ENCODE assay signal across 16 cellular contexts in the genomic region with DNA sequence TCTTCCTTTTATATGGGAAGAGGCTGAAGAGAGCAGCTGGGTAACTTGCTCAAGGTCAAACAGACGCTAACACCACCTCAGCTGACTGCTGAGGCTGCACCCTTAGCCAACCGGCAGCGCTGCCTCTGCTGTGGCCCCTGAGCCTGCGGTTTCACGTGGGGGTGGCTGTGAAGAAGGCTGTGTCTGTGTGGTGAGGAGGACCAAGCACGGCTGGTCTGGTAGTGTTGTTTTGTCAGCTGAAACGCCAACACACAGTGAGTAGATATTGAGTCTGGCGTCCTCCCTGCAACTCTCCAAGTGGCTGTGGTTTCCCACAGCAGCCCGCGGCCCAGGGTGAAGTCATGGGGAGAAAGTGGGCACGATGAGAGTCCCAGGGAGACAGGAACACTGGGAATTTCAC.
DNase-seq lines count a peak whose midpoint lies in the region; ATAC-seq, FAIRE-seq and TF ChIP-seq lines count a peak whose summit lies in the region.
"Had no signal": no experiment of that assay in that cellular context is flagged by ENCODE, and none has a peak within 500 bp of the region (broad histone marks: within the 10 kb centered on the region; RNA-seq: fewer than 3 reads in every experiment).

No MANE protein-coding gene starts in this region.

- no peak for TF ChIP-seq RAD21 in K562 (CRISPR knock-in tag; conservative IDR thresholded peaks at IDR 0.05 in 1 of 2, IDR thresholded peaks at IDR 0.05 in 1 of 2)

- H3K4me3 ChIP-seq in K562 (no peak overlapping the region), spleen (no peak overlapping the region), aorta (ENCODE audit: low read length in 2 of 2) (no peak overlapping the region)
- H3K4me3 ChIP-seq: prostate gland had no signal

- TF ChIP-seq POLR2A in K562 (conservative IDR thresholded peaks at IDR 0.05) (no peak), spleen (IDR thresholded peaks at IDR 0.05) (no peak)

- FAIRE-seq in K562 (lab: Jason Lieb, UNC): peak; percentile 56
- FAIRE-seq: islet of Langerhans had no signal

- intact Hi-C loops in K562 (cut with micrococcal nuclease): no loop called here
- intact Hi-C loops in spleen (cut with DNase I; ENCODE audit: low total_unique reads): no loop called here
- intact Hi-C loops in aorta (cut with DNase I): no loop called here

- peaks cover 0 to 5% of the 10 kb centered on the region in 2 experiments; a peak in 2 of 5 replicates for H3K4me1 ChIP-seq in K562 (replicated peaks in 1 of 2; ENCODE audit: control insufficient read depth in 2 of 2, insufficient read depth in 2 of 2, low read length in 2 of 2)
- H3K4me1 ChIP-seq in spleen: no peaks in the 10 kb centered on the region
- H3K4me1 ChIP-seq in aorta (ENCODE audit: control insufficient read depth in 1 of 2, insufficient read depth in 2 of 2, low read length in 2 of 2): no peaks in the 10 kb centered on the region
- H3K4me1 ChIP-seq: prostate gland had no signal

- no peak for TF ChIP-seq EP300 in K562 (IDR thresholded peaks at IDR 0.05; ENCODE audit: low read length)

- POLR2A ChIA-PET in K562 (lab: Yijun Ruan, JAX): interaction anchor here (0.6 to 2.3 kb wide), 3 partner anchors 10 to 93 kb away, joined by 3 to 7 read pairs (median 3); no protein-coding TSS in a partner anchor

- H3K36me3 ChIP-seq in K562 (ENCODE audit: control insufficient read depth, insufficient read depth, low read length) (no peaks in the 10 kb centered on the region), spleen (no peaks in the 10 kb centered on the region), aorta (ENCODE audit: control insufficient read depth in 1 of 2, insufficient read depth in 2 of 2, low read length in 1 of 2) (no peaks in the 10 kb centered on the region)
- H3K36me3 ChIP-seq: prostate gland had no signal

- BruUV-seq in K562 (replicated peaks; lab: Mats Ljungman, UMichigan): no TSS peak

- H3K9ac ChIP-seq in K562 (ENCODE audit: insufficient read depth in 1 of 2, low read depth in 2 of 2, low read length in 2 of 2): peak overlapping the region in 1 of 2 experiments; percentile 78; a peak in 2 of 4 replicates

- peak overlapping the region; percentile 60 for H2AFZ ChIP-seq in K562 (ENCODE audit: low read depth, low read length)

- H3K9me3 ChIP-seq in K562 (replicated peaks; ENCODE audit: control insufficient read depth, insufficient read depth, low read depth, low read length) (no peaks in the 10 kb centered on the region; the same call in 1 of the 2 replicates), spleen (peaks cover 0 to 19% (median 8%) of the 10 kb centered on the region in 8 donors), aorta (ENCODE audit: control insufficient read depth, low read length) (no peaks in the 10 kb centered on the region)
- H3K9me3 ChIP-seq: prostate gland had no signal

- in situ Hi-C loops in K562 (cut with MboI): no loop called here

- no peak for TF ChIP-seq CTCF in K562 (IDR thresholded peaks at IDR 0.05 in 2 of 3, conservative IDR thresholded peaks at IDR 0.05 in 1 of 3; ENCODE audit: insufficient read depth in 2 of 3, low read depth in 1 of 3, low read length in 3 of 3)
- TF ChIP-seq CTCF in spleen (IDR thresholded peaks at IDR 0.05 in 8 of 11, conservative IDR thresholded peaks at IDR 0.05 in 3 of 11): no peak

- no peaks in the 10 kb centered on the region for H3K9me1 ChIP-seq in K562 (ENCODE audit: control insufficient read depth, insufficient read depth, low read length)

- H3K27ac ChIP-seq in K562 (ENCODE audit: extremely low read depth, low read depth, low read length) (no peak overlapping the region), spleen (peak overlapping the region in 1 of 8 donors; percentile 70), aorta (ENCODE audit: low read depth in 1 of 2, low read length in 2 of 2) (no peak overlapping the region)
- H3K27ac ChIP-seq: 22Rv1, prostate gland had no signal

- WGBS in K562 (ENCODE audit: insufficient coverage, low coverage, missing lambda C conversion rate): 1% methylated on average over 11 of the region's 11 CpGs
- 70 to 85% (median 79%) methylated on average over 10 to 11 of the region's 11 CpGs for WGBS in spleen, 5 donors
- 73 to 75% methylated on average over 11 of the region's 11 CpGs for WGBS in aorta, 2 donors

- CTCF ChIA-PET in K562 (lab: Yijun Ruan, JAX; ENCODE audit: low intra/inter-chr PET ratio): no interaction called here

- peak overlapping the region; percentile 5; the same call in 1 of the 2 replicates for H3K4me2 ChIP-seq in K562 (ENCODE audit: insufficient read depth, low read length)

- DNase-seq in NK-92 treated with Interleukin-12 subunit alpha and Interleukin-12 subunit beta, amount 100 ng/mL, for 24 hours (lab: John Stamatoyannopoulos, UW): peak; percentile 91
- DNase-seq in NK-92 (lab: John Stamatoyannopoulos, UW; ENCODE audit: unreplicated experiment): no peak
- peak; percentile 28 for DNase-seq in NOMO-1 treated with DMSO at 0.1 percent for 48 hours (lab: John Stamatoyannopoulos, UW; ENCODE audit: unreplicated experiment)
- peak in 3 of 4 experiments; percentile 24 to 54 (median 39) for DNase-seq in K562 (ENCODE audit: extremely low read depth in 1 of 4, low spot score in 3 of 4)
- DNase-seq in spleen: peak; percentile 86
- DNase-seq in aorta: no peak
- DNase-seq in NCI-H146 (lab: John Stamatoyannopoulos, UW): no peak
- DNase-seq in DMS79 (lab: John Stamatoyannopoulos, UW): no peak
- DNase-seq: activated CD4-positive, CD25-positive, alpha-beta regulatory T cell treated with anti-CD3 and anti-CD28 coated beads, Interleukin-2, amount 50 U/mL, for 72 hours; activated naive CD4-positive, alpha-beta T cell treated with anti-CD3 and anti-CD28 coated beads for 36 hours; endodermal cell; NCI-H187 treated with DMSO at 0.1 percent for 48 hours; stimulated activated CD4-positive, alpha-beta T cell treated with anti-CD3 and anti-CD28 coated beads, Interleukin-4, amount 100 ng/mL, for 1 hour had no signal

- H3K79me2 ChIP-seq in K562 (ENCODE audit: control insufficient read depth, insufficient read depth, low read length): no peaks in the 10 kb centered on the region

- ATAC-seq in K562 (peak; percentile 71), aorta (ENCODE audit: low FRiP score) (no peak)

- no peaks in the 10 kb centered on the region for H4K20me1 ChIP-seq in K562 (replicated peaks; ENCODE audit: control insufficient read depth, insufficient read depth, low read length)

- H3K27me3 ChIP-seq in K562 (ENCODE audit: control insufficient read depth in 2 of 2, insufficient read depth in 2 of 2, low read length in 2 of 2): no peaks in the 10 kb centered on the region
- no peaks in the 10 kb centered on the region for H3K27me3 ChIP-seq in spleen (replicated peaks in 1 of 7)
- no peaks in the 10 kb centered on the region for H3K27me3 ChIP-seq in aorta (ENCODE audit: control insufficient read depth in 1 of 2, insufficient read depth in 2 of 2, low read length in 1 of 2)

TF ChIP-seq in K562, 482 proteins besides CTCF, POLR2A, EP300 and RAD21:
- peak; percentile 12; the same call in 1 of the 2 replicates for TF ChIP-seq CBFA2T2 (conservative IDR thresholded peaks at IDR 0.05)
- TF ChIP-seq GABPA (tag; conservative IDR thresholded peaks at IDR 0.05; ENCODE audit: low read depth): 0 out of 2 replicates have a peak, but pooled peaks have one; percentile 13
- no peak for TF ChIP-seq NR2C2 (CRISPR knock-in tag; IDR thresholded peaks at IDR 0.05)
- peak; percentile 39; the same call in 1 of the 2 replicates for TF ChIP-seq NR2C2 (tag; IDR thresholded peaks at IDR 0.05)
- TF ChIP-seq, protein P1, sequence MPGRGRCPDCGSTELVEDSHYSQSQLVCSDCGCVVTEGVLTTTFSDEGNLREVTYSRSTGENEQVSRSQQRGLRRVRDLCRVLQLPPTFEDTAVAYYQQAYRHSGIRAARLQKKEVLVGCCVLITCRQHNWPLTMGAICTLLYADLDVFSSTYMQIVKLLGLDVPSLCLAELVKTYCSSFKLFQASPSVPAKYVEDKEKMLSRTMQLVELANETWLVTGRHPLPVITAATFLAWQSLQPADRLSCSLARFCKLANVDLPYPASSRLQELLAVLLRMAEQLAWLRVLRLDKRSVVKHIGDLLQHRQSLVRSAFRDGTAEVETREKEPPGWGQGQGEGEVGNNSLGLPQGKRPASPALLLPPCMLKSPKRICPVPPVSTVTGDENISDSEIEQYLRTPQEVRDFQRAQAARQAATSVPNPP (IDR thresholded peaks at IDR 0.05; ENCODE audit: borderline replicate concordance, insufficient read depth, insufficient read length): no peak
- TF ChIP-seq, protein P2, sequence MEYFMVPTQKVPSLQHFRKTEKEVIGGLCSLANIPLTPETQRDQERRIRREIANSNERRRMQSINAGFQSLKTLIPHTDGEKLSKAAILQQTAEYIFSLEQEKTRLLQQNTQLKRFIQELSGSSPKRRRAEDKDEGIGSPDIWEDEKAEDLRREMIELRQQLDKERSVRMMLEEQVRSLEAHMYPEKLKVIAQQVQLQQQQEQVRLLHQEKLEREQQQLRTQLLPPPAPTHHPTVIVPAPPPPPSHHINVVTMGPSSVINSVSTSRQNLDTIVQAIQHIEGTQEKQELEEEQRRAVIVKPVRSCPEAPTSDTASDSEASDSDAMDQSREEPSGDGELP (CRISPR knock-in tag; IDR thresholded peaks at IDR 0.05; ENCODE audit: borderline replicate concordance): peak; percentile 38; the same call in 1 of the 2 replicates
- TF ChIP-seq FOXK1 (CRISPR knock-in tag; IDR thresholded peaks at IDR 0.05; ENCODE audit: borderline replicate concordance): no peak
- peak; percentile 28; the same call in 1 of the 2 replicates for TF ChIP-seq BHLHE40 (IDR thresholded peaks at IDR 0.05; ENCODE audit: low read length)
- peak; percentile 62 for TF ChIP-seq ESRRA (IDR thresholded peaks at IDR 0.05; ENCODE audit: borderline replicate concordance, low read depth)
- TF ChIP-seq CBFA2T3 (IDR thresholded peaks at IDR 0.05): peak; percentile 31; the same call in 1 of the 2 replicates

Comparison
In these comparisons a context has a peak if more than half of its experiments do, and no peak if none do; other contexts are left out.
1. DNase-seq: peak in NK-92 treated with Interleukin-12 subunit alpha and Interleukin-12 subunit beta, amount 100 ng/mL, for 24 hours (single experiment), NOMO-1 treated with DMSO at 0.1 percent for 48 hours (single experiment), K562 (3 of 4) and spleen (single experiment); none in NK-92 (single experiment), aorta (0 of 2), NCI-H146 (single experiment) and DMS79 (single experiment).